ENCODE assay signal across 14 cellular contexts in genomic region chr9:72951520-72952393, GRCh38. TPM values are rescaled to one million over a fixed set of nuclear protein-coding genes. Genes with fewer than 3 reads are reported as not detected.
DNase-seq lines count a peak whose midpoint lies in the region; ATAC-seq, FAIRE-seq and TF ChIP-seq lines count a peak whose summit lies in the region.
"Had no signal": no experiment of that assay in that cellular context is flagged by ENCODE, and none has a peak within 500 bp of the region (broad histone marks: within the 10 kb centered on the region; RNA-seq: fewer than 3 reads in every experiment).

No MANE protein-coding gene starts in this region.

- H3K36me3 ChIP-seq in adipocyte (ENCODE audit: control insufficient read depth, insufficient read depth, low read length, severe bottlenecking), result no peaks in the 10 kb centered on the region
- H3K36me3 ChIP-seq in kidney (ENCODE audit: control insufficient read depth in 1 of 2, insufficient read depth in 2 of 2, low read length in 2 of 2), result no peaks in the 10 kb centered on the region
- no peaks in the 10 kb centered on the region for H3K36me3 ChIP-seq in skeletal muscle satellite cell (ENCODE audit: insufficient read depth, low read length)

- H3K9ac ChIP-seq in adipocyte (ENCODE audit: low read length) (peak overlapping the region; percentile 66), kidney (ENCODE audit: low read length in 2 of 2) (peak overlapping the region; percentile 15 to 79), skeletal muscle satellite cell (ENCODE audit: low read depth, low read length) (peak overlapping the region; percentile 76)

- peaks cover 15% of the 10 kb centered on the region for H3K36me3 Mint-ChIP-seq in Calu3 (ENCODE audit: insufficient read depth, unreplicated experiment)

- ATAC-seq in GM21528 (IDR thresholded peaks at IDR 0.05; ENCODE audit: low FRiP score, unreplicated experiment), result no peak
- no peak for ATAC-seq in GM21825 (IDR thresholded peaks at IDR 0.05; ENCODE audit: unreplicated experiment)
- no peak for ATAC-seq in HG03342 (IDR thresholded peaks at IDR 0.05; ENCODE audit: unreplicated experiment)

- no peak for FAIRE-seq in kidney (lab: Jason Lieb, UNC)
- FAIRE-seq: frontal cortex had no signal

- TF ChIP-seq CTCF in Calu3 (IDR thresholded peaks at IDR 0.05; ENCODE audit: unreplicated experiment) (no peak), kidney (IDR thresholded peaks at IDR 0.05; ENCODE audit: borderline replicate concordance, extremely low read depth, insufficient read depth) (no peak)

- peak overlapping the region; percentile 72 for H3K4me2 ChIP-seq in skeletal muscle satellite cell (ENCODE audit: low read length)

- peaks cover 25% of the 10 kb centered on the region for H3K4me1 Mint-ChIP-seq in Calu3 (ENCODE audit: low read depth, unreplicated experiment)
- H3K4me1 Mint-ChIP-seq: activated CD4-positive, alpha-beta T cell treated with anti-CD3 and anti-CD28 coated beads, Interleukin-2, amount 10 ng/mL, durations not matched to agents 7 days and 5 days had no signal

- H3K4me3 ChIP-seq in adipocyte (ENCODE audit: low read length), result peak overlapping the region; percentile 72
- peak overlapping the region; percentile 73 to 78 for H3K4me3 ChIP-seq in kidney (ENCODE audit: low read length in 2 of 2)
- peak overlapping the region; percentile 62 for H3K4me3 ChIP-seq in skeletal muscle satellite cell (ENCODE audit: low read length)

- peak overlapping the region; percentile 64 to 83 for H3K27ac ChIP-seq in kidney (ENCODE audit: low read depth in 2 of 2, low read length in 2 of 2)
- H3K27ac ChIP-seq: HL-60 had no signal

- DNase-seq in Calu3 (no peak), adipocyte (ENCODE audit: low read depth) (no peak), kidney (no peak), NCI-H2171 (lab: John Stamatoyannopoulos, UW) (no peak)
- DNase-seq: activated CD4-positive, alpha-beta T cell treated with anti-CD3 and anti-CD28 coated beads, Interleukin-2, amount 10 ng/mL, durations not matched to agents 7 days and 5 days; amygdala; NCI-H146 had no signal

- CTCF ChIA-PET in Calu3 (lab: Charles Lee), result no interaction called here

- H3K9me3 Mint-ChIP-seq in Calu3 (ENCODE audit: low read depth, unreplicated experiment), result no peaks in the 10 kb centered on the region
- H3K9me3 Mint-ChIP-seq: activated CD4-positive, alpha-beta T cell treated with anti-CD3 and anti-CD28 coated beads, Interleukin-2, amount 10 ng/mL, durations not matched to agents 7 days and 5 days had no signal

- BruUV-seq in Calu3 (replicated peaks; lab: Mats Ljungman, UMichigan), result no TSS peak

- peaks cover 26% of the 10 kb centered on the region for H3K4me1 ChIP-seq in adipocyte (ENCODE audit: control insufficient read depth, insufficient read depth, low read length)
- peaks cover 10 to 36% of the 10 kb centered on the region in 2 donors for H3K4me1 ChIP-seq in kidney (ENCODE audit: control insufficient read depth in 1 of 2, insufficient read depth in 1 of 2, low read depth in 1 of 2, low read length in 2 of 2)
- H3K4me1 ChIP-seq in skeletal muscle satellite cell (ENCODE audit: control insufficient read depth, insufficient read depth, low read length), result peaks cover 20% of the 10 kb centered on the region

- H3K27ac Mint-ChIP-seq in Calu3 (ENCODE audit: unreplicated experiment), result peak overlapping the region; percentile 69
- H3K27ac Mint-ChIP-seq: activated CD4-positive, alpha-beta T cell treated with anti-CD3 and anti-CD28 coated beads, Interleukin-2, amount 10 ng/mL, durations not matched to agents 7 days and 5 days had no signal

- no peaks in the 10 kb centered on the region for H3K27me3 ChIP-seq in adipocyte (replicated peaks; ENCODE audit: control insufficient read depth, insufficient read depth, low read length)
- H3K27me3 ChIP-seq in skeletal muscle satellite cell (ENCODE audit: control insufficient read depth, insufficient read depth, low read length), result no peaks in the 10 kb centered on the region

- intact Hi-C loops in Calu3 (cut with micrococcal nuclease; ENCODE audit: unreplicated experiment) (no loop called here), kidney (cut with DNase I) (no loop called here)

- H3K9me3 ChIP-seq in adipocyte (ENCODE audit: control insufficient read depth, low read length), result no peaks in the 10 kb centered on the region
- H3K9me3 ChIP-seq in kidney (ENCODE audit: control insufficient read depth in 1 of 2, low read length in 2 of 2), result no peaks in the 10 kb centered on the region
- no peaks in the 10 kb centered on the region for H3K9me3 ChIP-seq in skeletal muscle satellite cell (replicated peaks; ENCODE audit: low read length)

- H3K27me3 Mint-ChIP-seq in Calu3 (ENCODE audit: unreplicated experiment), result no peaks in the 10 kb centered on the region

- peak overlapping the region; percentile 65 for H3K4me3 Mint-ChIP-seq in Calu3 (ENCODE audit: low read depth, unreplicated experiment)
- H3K4me3 Mint-ChIP-seq: activated CD4-positive, alpha-beta T cell treated with anti-CD3 and anti-CD28 coated beads, Interleukin-2, amount 10 ng/mL, durations not matched to agents 7 days and 5 days had no signal

RNA-seq across cellular contexts. Expression of gene ALDH1A1, which starts 1.1 kb away (rescaled TPM):
- 17.2 and 17.7 TPM in 2 replicates for total RNA-seq in Calu3 (2022)
- 191 TPM for total RNA-seq in kidney
- 295 TPM for polyA plus RNA-seq in kidney (ENCODE audit: insufficient read depth, low read depth, low replicate concordance)
- total RNA-seq in skeletal muscle satellite cell (2012; rRNA removed), result 6.6 and 15.9 TPM in 2 replicates
- total RNA-seq: activated CD4-positive, alpha-beta T cell treated with anti-CD3 and anti-CD28 coated beads, Interleukin-2, amount 10 ng/mL, durations not matched to agents 7 days and 5 days had no signal
- polyA plus RNA-seq: neural cell had no signal

Comparison
In these comparisons a context has a peak if more than half of its experiments do, and no peak if none do; other contexts are left out.
1. RNA of gene ALDH1A1, which starts 1.1 kb away (total RNA-seq): 191 TPM in kidney (single experiment); 17.2 to 17.7 TPM in Calu3; every median in the first group is over 10 times any median in the second.
2. Peak in every context shown above with its lines, with median percentiles within 50 percentile points of each other: H3K4me3 ChIP-seq and H3K9ac ChIP-seq.